11 cellular contexts compared by ENCODE assay signal in genomic region chr4:8320386-8320750, GRCh38. TPM values are rescaled to one million over a fixed set of nuclear protein-coding genes. Genes with fewer than 3 reads are reported as not detected.
DNase-seq lines count a peak whose midpoint lies in the region; ATAC-seq and TF ChIP-seq lines count a peak whose summit lies in the region.
"Had no signal": no experiment of that assay in that cellular context is flagged by ENCODE, and none has a peak within 500 bp of the region (broad histone marks: within the 10 kb centered on the region; RNA-seq: fewer than 3 reads in every experiment).

No MANE protein-coding gene starts in this region.

- TF ChIP-seq CTCF in DND-41 (IDR thresholded peaks at IDR 0.05; ENCODE audit: borderline replicate concordance, extremely low read depth, low read length, poor library complexity, severe bottlenecking) (peak; percentile 41), fibroblast of villous mesenchyme (IDR thresholded peaks at IDR 0.05; ENCODE audit: insufficient read depth, low read depth, low read length) (peak; percentile 41), osteoblast (IDR thresholded peaks at IDR 0.05; ENCODE audit: extremely low read depth, low read depth, low read length) (peak; percentile 12)

- H3K27ac ChIP-seq in DND-41 (ENCODE audit: low read length) (no peak overlapping the region), osteoblast (ENCODE audit: low read depth, low read length) (no peak overlapping the region)

- DNase-seq in DND-41 (no peak), NCI-H69 (lab: John Stamatoyannopoulos, UW) (peak; percentile 11), fibroblast of villous mesenchyme (ENCODE audit: low read depth) (no peak), osteoblast (ENCODE audit: insufficient read length, low spot score, missing footprints) (no peak), middle frontal gyrus (ENCODE audit: extremely low spot score, low spot score) (no peak)
- no peak for DNase-seq in activated CD4-positive, alpha-beta T cell treated with anti-CD3 and anti-CD28 coated beads, Interleukin-2, amount 10 ng/mL, durations not matched to agents 24 days and 14 days
- DNase-seq: Calu3, midbrain had no signal

- H3K27me3 Mint-ChIP-seq in activated CD4-positive, alpha-beta T cell treated with anti-CD3 and anti-CD28 coated beads, Interleukin-2, amount 10 ng/mL, durations not matched to agents 24 days and 14 days, result no peaks in the 10 kb centered on the region
- H3K27me3 Mint-ChIP-seq: activated naive CD8-positive, alpha-beta T cell had no signal

- no peak overlapping the region for H2AFZ ChIP-seq in DND-41 (ENCODE audit: low read depth, low read length)
- no peak overlapping the region for H2AFZ ChIP-seq in osteoblast (ENCODE audit: low read length)

- 0 out of 2 replicates have a peak, but pooled peaks cover 5% of the 10 kb centered on the region for H3K4me1 ChIP-seq in DND-41 (ENCODE audit: insufficient read depth, low read length)
- peaks cover 19% of the 10 kb centered on the region for H3K4me1 ChIP-seq in osteoblast (ENCODE audit: insufficient read depth, low read length)

- H3K27me3 ChIP-seq in DND-41 (ENCODE audit: insufficient read depth, low read length, poor library complexity) (no peaks in the 10 kb centered on the region), osteoblast (ENCODE audit: insufficient read depth, low read length) (no peaks in the 10 kb centered on the region)

- H3K27ac Mint-ChIP-seq in activated CD4-positive, alpha-beta T cell treated with anti-CD3 and anti-CD28 coated beads, Interleukin-2, amount 10 ng/mL, durations not matched to agents 24 days and 14 days, result no peak overlapping the region
- H3K27ac Mint-ChIP-seq: activated naive CD8-positive, alpha-beta T cell had no signal

- no peaks in the 10 kb centered on the region for H3K9me3 Mint-ChIP-seq in activated CD4-positive, alpha-beta T cell treated with anti-CD3 and anti-CD28 coated beads, Interleukin-2, amount 10 ng/mL, durations not matched to agents 24 days and 14 days

- H3K9me3 ChIP-seq in DND-41 (ENCODE audit: insufficient read depth, low read length, severe bottlenecking) (no peaks in the 10 kb centered on the region), osteoblast (ENCODE audit: low read depth, low read length) (no peaks in the 10 kb centered on the region)

- no peaks in the 10 kb centered on the region for H3K4me1 Mint-ChIP-seq in activated CD4-positive, alpha-beta T cell treated with anti-CD3 and anti-CD28 coated beads, Interleukin-2, amount 10 ng/mL, durations not matched to agents 24 days and 14 days

- H3K4me2 ChIP-seq in DND-41 (ENCODE audit: insufficient read depth, low read length), result no peak overlapping the region
- no peak overlapping the region for H3K4me2 ChIP-seq in osteoblast (ENCODE audit: insufficient read depth, low read length)

- H4K20me1 ChIP-seq in DND-41 (ENCODE audit: insufficient read depth, low read length) (no peaks in the 10 kb centered on the region), osteoblast (ENCODE audit: insufficient read depth, low read length) (no peaks in the 10 kb centered on the region)

- intact Hi-C loops in activated CD4-positive, alpha-beta T cell treated with anti-CD3 and anti-CD28 coated beads, Interleukin-2, amount 10 ng/mL, durations not matched to agents 24 days and 14 days (cut with micrococcal nuclease), result no loop called here

- H3K36me3 Mint-ChIP-seq in activated CD4-positive, alpha-beta T cell treated with anti-CD3 and anti-CD28 coated beads, Interleukin-2, amount 10 ng/mL, durations not matched to agents 24 days and 14 days (ENCODE audit: low read depth), result no peaks in the 10 kb centered on the region
- H3K36me3 Mint-ChIP-seq: activated naive CD8-positive, alpha-beta T cell had no signal

- H3K79me2 ChIP-seq in DND-41 (ENCODE audit: insufficient read depth, low read length), result no peaks in the 10 kb centered on the region
- no peaks in the 10 kb centered on the region for H3K79me2 ChIP-seq in osteoblast (ENCODE audit: insufficient read depth, low read length)

- no peak overlapping the region for H3K4me3 Mint-ChIP-seq in activated CD4-positive, alpha-beta T cell treated with anti-CD3 and anti-CD28 coated beads, Interleukin-2, amount 10 ng/mL, durations not matched to agents 24 days and 14 days
- H3K4me3 Mint-ChIP-seq: activated naive CD8-positive, alpha-beta T cell had no signal

- no peak for ATAC-seq in DND-41 (ENCODE audit: insufficient read depth, low read depth)
- ATAC-seq in HG02571 (IDR thresholded peaks at IDR 0.05; ENCODE audit: unreplicated experiment), result no peak
- ATAC-seq in HG03460 (IDR thresholded peaks at IDR 0.05; ENCODE audit: unreplicated experiment), result no peak

- no peak overlapping the region for H3K4me3 ChIP-seq in DND-41 (ENCODE audit: low read depth in 1 of 2, low read length in 2 of 2)
- H3K4me3 ChIP-seq in fibroblast of villous mesenchyme (ENCODE audit: low read depth, low read length), result no peak overlapping the region
- no peak overlapping the region for H3K4me3 ChIP-seq in osteoblast (ENCODE audit: insufficient read depth, low read length)

- no peak overlapping the region for H3K9ac ChIP-seq in DND-41 (ENCODE audit: low read depth, low read length)

- no peaks in the 10 kb centered on the region for H3K36me3 ChIP-seq in DND-41 (ENCODE audit: insufficient read depth, low read length)
- no peaks in the 10 kb centered on the region for H3K36me3 ChIP-seq in osteoblast (ENCODE audit: insufficient read depth, low read length)

RNA-seq across cellular contexts. Expression of gene HTRA3, which starts 50.8 kb away (rescaled TPM):
- total RNA-seq in fibroblast of villous mesenchyme (0.86 and 1.3 TPM in 2 replicates), osteoblast (4.0 and 11.5 TPM in 2 replicates)
- total RNA-seq in activated CD4-positive, alpha-beta T cell treated with anti-CD3 and anti-CD28 coated beads, Interleukin-2, amount 10 ng/mL, durations not matched to agents 24 days and 14 days, result 0.12 TPM in 1 of 2 replicates, not detected in the other
- total RNA-seq: Calu3 had no signal
